2 cellular contexts compared by ENCODE assay signal in the genomic region with DNA sequence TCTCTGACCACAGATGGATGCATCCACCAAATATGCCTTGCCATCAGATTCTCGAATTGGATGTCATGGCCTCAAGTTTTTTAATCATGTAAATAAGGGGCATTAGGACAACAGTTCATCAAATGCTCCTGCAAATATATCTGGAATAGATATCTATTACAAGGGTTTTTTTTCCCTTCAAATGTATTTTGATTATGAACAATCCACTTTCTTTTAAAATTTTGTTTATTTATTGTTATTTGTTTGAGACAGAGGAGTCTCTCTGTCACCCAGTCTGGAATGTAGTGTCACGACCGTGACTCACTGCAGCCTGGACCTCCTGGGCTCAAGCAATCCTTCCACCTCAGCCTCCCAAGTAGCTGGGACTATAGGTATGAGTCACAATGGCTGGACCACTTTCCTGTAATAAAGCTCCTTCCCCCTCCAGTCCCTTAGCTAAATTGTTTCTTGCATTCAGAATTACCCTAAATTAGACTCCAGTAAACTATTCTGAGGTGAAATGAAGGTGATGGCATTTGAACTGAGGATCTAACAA.
TF ChIP-seq lines count a peak whose summit lies in the region.

No MANE protein-coding gene starts in this region.

TF ChIP-seq in IMR-90, 13 proteins besides CTCF, POLR2A, EP300 and RAD21:
- TF ChIP-seq ELK1 (IDR thresholded peaks at IDR 0.05; ENCODE audit: borderline replicate concordance, low read depth, low read length) (no peak), MAZ (IDR thresholded peaks at IDR 0.05; ENCODE audit: borderline replicate concordance, low read depth, low read length) (no peak), CEBPB (IDR thresholded peaks at IDR 0.05; ENCODE audit: low read depth, low read length) (no peak), MAFK (IDR thresholded peaks at IDR 0.05; ENCODE audit: low read depth, low read length) (no peak), FOS (IDR thresholded peaks at IDR 0.05; ENCODE audit: low read depth, low read length) (0 out of 2 replicates have a peak, but pooled peaks have one; percentile 26), NFE2L2 (IDR thresholded peaks at IDR 0.05; ENCODE audit: low read depth, low read length) (no peak), USF2 (IDR thresholded peaks at IDR 0.05; ENCODE audit: low read depth, low read length) (no peak)

TF ChIP-seq in HepG2, 621 proteins besides CTCF, POLR2A, EP300 and RAD21:
- TF ChIP-seq ZNF33B (CRISPR knock-in tag; IDR thresholded peaks at IDR 0.05) (no peak), ZNF331 (CRISPR knock-in tag; IDR thresholded peaks at IDR 0.05) (no peak), ZBTB44 (CRISPR knock-in tag; IDR thresholded peaks at IDR 0.05) (no peak), BORCS8-MEF2B (CRISPR knock-in tag; IDR thresholded peaks at IDR 0.05) (no peak), ZNF770 (CRISPR knock-in tag; IDR thresholded peaks at IDR 0.05) (no peak), ZNF253 (CRISPR knock-in tag; IDR thresholded peaks at IDR 0.05; ENCODE audit: borderline replicate concordance) (no peak), ZSCAN9 (CRISPR knock-in tag; IDR thresholded peaks at IDR 0.05; ENCODE audit: borderline replicate concordance) (no peak), HMGXB4 (CRISPR knock-in tag; IDR thresholded peaks at IDR 0.05; ENCODE audit: borderline replicate concordance in 1 of 2, low read depth in 1 of 2) (no peak), HDAC2 (CRISPR knock-in tag; IDR thresholded peaks at IDR 0.05) (no peak), TOE1 (CRISPR knock-in tag; IDR thresholded peaks at IDR 0.05) (no peak), FOXA3 (CRISPR knock-in tag; IDR thresholded peaks at IDR 0.05) (no peak), ZNF234 (CRISPR knock-in tag; conservative IDR thresholded peaks at IDR 0.05) (no peak), ZNF317 (CRISPR knock-in tag; IDR thresholded peaks at IDR 0.05) (no peak), MBD4 (IDR thresholded peaks at IDR 0.05; ENCODE audit: borderline replicate concordance, low read length) (no peak)
